ENCODE assay signal across 23 cellular contexts in genomic region chr2:185318271-185318724, GRCh38.
"Had no signal": no experiment of that assay in that cellular context is flagged by ENCODE, and none has a peak within 500 bp of the region (broad histone marks: within the 10 kb centered on the region; RNA-seq: fewer than 3 reads in every experiment).

No MANE protein-coding gene starts in this region.

- DNase-seq: activated B cell treated with CpG ODN at 0.5 μM for 24 hours; activated CD4-positive, alpha-beta T cell treated with anti-CD3 and anti-CD28 coated beads, Interleukin-2, amount 50 U/mL, for 1 hour; activated CD8-positive, alpha-beta memory T cell treated with anti-CD3 and anti-CD28 coated beads, Interleukin-2, amount 10 ng/mL, durations not matched to agents 7 days and 5 days; activated CD8-positive, alpha-beta T cell treated with anti-CD3 and anti-CD28 coated beads, Interleukin-2, amount 10 ng/mL, durations not matched to agents 7 days and 5 days; activated naive CD4-positive, alpha-beta T cell; activated T-cell treated with anti-CD3 and anti-CD28 coated beads, Interleukin-2, amount 50 U/mL, for 72 hours; anterior cingulate cortex; dermis blood vessel endothelial cell; effector CD4-positive, alpha-beta T cell; esophagus squamous epithelium; glutamatergic neuron; left ventricle myocardium inferior; mucosa of descending colon; stimulated activated CD4-positive, alpha-beta T cell treated with anti-CD3 and anti-CD28 coated beads, Interleukin-2, amount 100 ng/mL, for 48 hours; stimulated activated naive CD8-positive, alpha-beta T cell treated with anti-CD3 and anti-CD28 coated beads, Interleukin-15, Interleukin-2, amounts not matched to agents 100 U/mL and 50 U/mL, for 24 hours; testis; trophoblast cell had no signal

- H3K27me3 ChIP-seq: esophagus squamous epithelium, right atrium auricular region, testis had no signal

- H3K36me3 ChIP-seq: esophagus squamous epithelium, left ventricle myocardium inferior, right atrium auricular region had no signal

- FAIRE-seq: colon, urothelium cell line had no signal

- H3K4me3 ChIP-seq: esophagus squamous epithelium, left ventricle myocardium inferior, lung, mucosa of descending colon, right atrium auricular region, testis had no signal

- ATAC-seq: activated CD8-positive, alpha-beta memory T cell treated with anti-CD3 and anti-CD28 coated beads, Interleukin-2, amount 10 ng/mL, durations not matched to agents 7 days and 5 days; activated CD8-positive, alpha-beta T cell treated with anti-CD3 and anti-CD28 coated beads, Interleukin-2, amount 10 ng/mL, durations not matched to agents 7 days and 5 days; activated naive CD4-positive, alpha-beta T cell treated with anti-CD3 and anti-CD28 coated beads, Interleukin-2, amount 50 U/mL, for 72 hours; activated T-cell treated with anti-CD3 and anti-CD28 coated beads, Interleukin-2, amount 50 U/mL, for 72 hours; mucosa of descending colon; natural killer cell treated with Interleukin-12 subunit alpha and Interleukin-12 subunit beta and Interleukin-15 and Interleukin-18, amount 100 ng/mL, for 72 hours; stimulated activated naive CD8-positive, alpha-beta T cell treated with anti-CD3 and anti-CD28 coated beads, Interleukin-15, Interleukin-2, amounts not matched to agents 100 U/mL and 50 U/mL, for 24 hours had no signal
